ENCODE assay signal across 19 cellular contexts in genomic region chr2:150404147-150404546, GRCh38.
DNase-seq lines count a peak whose midpoint lies in the region; ATAC-seq, FAIRE-seq and TF ChIP-seq lines count a peak whose summit lies in the region.
"Had no signal": no experiment of that assay in that cellular context is flagged by ENCODE, and none has a peak within 500 bp of the region (broad histone marks: within the 10 kb centered on the region; RNA-seq: fewer than 3 reads in every experiment).

No MANE protein-coding gene starts in this region.

- no peaks in the 10 kb centered on the region for H4K20me1 ChIP-seq in endothelial cell of umbilical vein (replicated peaks; ENCODE audit: control insufficient read depth, extremely low read depth, insufficient read depth, low read length)

- no peaks in the 10 kb centered on the region for H3K9me3 ChIP-seq in endothelial cell of umbilical vein (replicated peaks; ENCODE audit: control insufficient read depth, insufficient read depth, low read length)
- H3K9me3 ChIP-seq: neutrophil had no signal

- peak overlapping the region; percentile 70 for H3K27ac ChIP-seq in endothelial cell of umbilical vein (ENCODE audit: insufficient read depth, low read depth, low read length)
- H3K27ac ChIP-seq: foreskin keratinocyte, neutrophil had no signal

- no peaks in the 10 kb centered on the region for H3K36me3 ChIP-seq in endothelial cell of umbilical vein (ENCODE audit: control insufficient read depth in 2 of 2, extremely low read depth in 1 of 2, insufficient read depth in 2 of 2, low read length in 2 of 2)
- H3K36me3 ChIP-seq: neutrophil had no signal

- peak overlapping the region in 2 of 3 experiments; percentile 15 to 64 for H3K4me3 ChIP-seq in endothelial cell of umbilical vein (replicated peaks in 1 of 3; ENCODE audit: insufficient read depth in 1 of 3, low read depth in 1 of 3, low read length in 3 of 3)

- dilution Hi-C loops in endothelial cell of umbilical vein (cut with MboI; ENCODE audit: extremely low pct_ligation_motif_present, low sequenced_read_pairs): no loop called here

- ATAC-seq in GM18868 (IDR thresholded peaks at IDR 0.05; ENCODE audit: unreplicated experiment) (peak; percentile 52), HG02970 (IDR thresholded peaks at IDR 0.05; ENCODE audit: low FRiP score, unreplicated experiment) (peak; percentile 28), GM18861 (IDR thresholded peaks at IDR 0.05; ENCODE audit: unreplicated experiment) (no peak)
- ATAC-seq: activated naive CD8-positive, alpha-beta T cell treated with anti-CD3 and anti-CD28 coated beads, Interleukin-2, amount 50 U/mL, for 24 hours; foreskin keratinocyte; sciatic nerve had no signal

- peak overlapping the region; percentile 98 for H2AFZ ChIP-seq in endothelial cell of umbilical vein (ENCODE audit: low read depth, low read length)

- peak overlapping the region; percentile 82 for H3K4me2 ChIP-seq in endothelial cell of umbilical vein (ENCODE audit: insufficient read depth, low read length)

- BruUV-seq in endothelial cell of umbilical vein (replicated peaks; lab: Mats Ljungman, UMichigan): no TSS peak

- peak; percentile 52 for FAIRE-seq in endothelial cell of umbilical vein (lab: Jason Lieb, UNC)

- CTCF ChIA-PET in endothelial cell of umbilical vein (lab: Charles Lee): interaction anchor here (1.4 to 1.6 kb wide), 2 partner anchors 12 to 605 kb away, joined by 3 read pairs; no protein-coding TSS in a partner anchor

- no peaks in the 10 kb centered on the region for H3K27me3 ChIP-seq in endothelial cell of umbilical vein (ENCODE audit: control insufficient read depth in 2 of 2, insufficient read depth in 2 of 2, low read length in 2 of 2)
- H3K27me3 ChIP-seq: foreskin keratinocyte, neutrophil had no signal

- TF ChIP-seq POLR2A in endothelial cell of umbilical vein (IDR thresholded peaks at IDR 0.05; ENCODE audit: low read depth, low read length): no peak

- POLR2A ChIA-PET in endothelial cell of umbilical vein (lab: Charles Lee): no interaction called here

- TF ChIP-seq CTCF in endothelial cell of umbilical vein (IDR thresholded peaks at IDR 0.05; ENCODE audit: extremely low read depth in 1 of 2, insufficient read depth in 1 of 2, low read depth in 1 of 2, low read length in 2 of 2): no peak

- H3K4me1 ChIP-seq in endothelial cell of umbilical vein (ENCODE audit: control insufficient read depth, extremely low read depth, insufficient read depth, low read length): peaks cover 16% of the 10 kb centered on the region
- H3K4me1 ChIP-seq: foreskin keratinocyte had no signal

- H3K9ac ChIP-seq in endothelial cell of umbilical vein (replicated peaks; ENCODE audit: extremely low read depth, insufficient read depth, low read length): peak overlapping the region; percentile 61

- DNase-seq in A172 (ENCODE audit: low spot score) (peak; percentile 28), endothelial cell of umbilical vein (ENCODE audit: low read depth, low spot score) (peak; percentile 44), SW480 (ENCODE audit: low spot score) (no peak), COLO829 (ENCODE audit: low spot score) (no peak)
- no peak for DNase-seq in activated CD4-positive, alpha-beta T cell treated with anti-CD3 and anti-CD28 coated beads for 4 hours
- DNase-seq: activated naive CD8-positive, alpha-beta T cell treated with anti-CD3 and anti-CD28 coated beads, Interleukin-2, amount 50 U/mL, for 24 hours; activated T-cell treated with anti-CD3 and anti-CD28 coated beads, Interleukin-2, amount 50 U/mL, for 48 hours; central memory CD4-positive, alpha-beta T cell; effector memory CD4-positive, alpha-beta T cell; foreskin keratinocyte; NCI-H2081; Right ventricle myocardium superior; stimulated activated CD4-positive, alpha-beta T cell treated with anti-CD3 and anti-CD28 coated beads, Interleukin-2, amount 100 ng/mL, for 48 hours; T1000 had no signal

- no peaks in the 10 kb centered on the region for H3K79me2 ChIP-seq in endothelial cell of umbilical vein (ENCODE audit: control insufficient read depth, insufficient read depth, low read length)

- H3K9me1 ChIP-seq in endothelial cell of umbilical vein (replicated peaks; ENCODE audit: control insufficient read depth, extremely low read depth, insufficient read depth, low read length): no peaks in the 10 kb centered on the region

- intact Hi-C loops in endothelial cell of umbilical vein (cut with micrococcal nuclease): no loop called here

TF ChIP-seq in endothelial cell of umbilical vein, 7 proteins besides CTCF, POLR2A, EP300 and RAD21:
- TF ChIP-seq JUN (IDR thresholded peaks at IDR 0.05; ENCODE audit: borderline replicate concordance, insufficient read depth, insufficient read length, low read depth) (no peak), MAX (IDR thresholded peaks at IDR 0.05; ENCODE audit: insufficient read depth, insufficient read length) (no peak), MYC (IDR thresholded peaks at IDR 0.05; ENCODE audit: low read depth, low read length) (no peak), EZH2 (IDR thresholded peaks at IDR 0.05; ENCODE audit: borderline replicate concordance, low read depth, low read length, severe bottlenecking) (no peak)

Comparison
In these comparisons a context has a peak if more than half of its experiments do, and no peak if none do; other contexts are left out.
1. DNase-seq: peak in A172 (single experiment) and endothelial cell of umbilical vein (single experiment); none in activated CD4-positive, alpha-beta T cell treated with anti-CD3 and anti-CD28 coated beads for 4 hours (0 of 2), SW480 (single experiment) and COLO829 (single experiment).